8 cellular contexts compared by ENCODE assay signal in genomic region chr14:21940887-21941855, GRCh38.
DNase-seq lines count a peak whose midpoint lies in the region; ATAC-seq lines count a peak whose summit lies in the region.

No MANE protein-coding gene starts in this region.

- intact Hi-C loops in head of caudate nucleus (cut with DNase I) = no loop called here

- ATAC-seq in left lobe of liver = peak; percentile 67
- no peak for ATAC-seq in HG02642 (IDR thresholded peaks at IDR 0.05; ENCODE audit: poor library complexity, unreplicated experiment)
- ATAC-seq in HG03460 (IDR thresholded peaks at IDR 0.05; ENCODE audit: unreplicated experiment) = no peak

- DNase-seq in NCI-H748 (lab: John Stamatoyannopoulos, UW; ENCODE audit: unreplicated experiment) = peak; percentile 6
- no peak for DNase-seq in NCI-H748 treated with DMSO at 0.1 percent for 48 hours (lab: John Stamatoyannopoulos, UW)
- peak; percentile 63 for DNase-seq in NCI-H2171 treated with DMSO at 0.1 percent for 48 hours (lab: John Stamatoyannopoulos, UW)
- peak; percentile 18 for DNase-seq in activated naive CD4-positive, alpha-beta T cell treated with anti-CD3 and anti-CD28 coated beads, Interleukin-2, amount 50 U/mL, for 16 hours
- no peak for DNase-seq in left lobe of liver (ENCODE audit: low spot score)
- no peak for DNase-seq in head of caudate nucleus

Comparison
In these comparisons a context has a peak if more than half of its experiments do, and no peak if none do; other contexts are left out.
1. DNase-seq: peak in NCI-H748 (single experiment), NCI-H2171 treated with DMSO at 0.1 percent for 48 hours (single experiment) and activated naive CD4-positive, alpha-beta T cell treated with anti-CD3 and anti-CD28 coated beads, Interleukin-2, amount 50 U/mL, for 16 hours (single experiment); none in NCI-H748 treated with DMSO at 0.1 percent for 48 hours (single experiment), left lobe of liver (single experiment) and head of caudate nucleus (0 of 42).